ENCODE assay signal across 20 cellular contexts in genomic region chr1:243568793-243569192, GRCh38.
A peak's percentile ranks its signal among the peaks of the same experiment; 100 is the strongest.
DNase-seq lines count a peak whose midpoint lies in the region; ATAC-seq, FAIRE-seq and TF ChIP-seq lines count a peak whose summit lies in the region.
"Had no signal": no experiment of that assay in that cellular context is flagged by ENCODE, and none has a peak within 500 bp of the region (broad histone marks: within the 10 kb centered on the region; RNA-seq: fewer than 3 reads in every experiment).

No MANE protein-coding gene starts in this region.

- no peak for TF ChIP-seq CTCF in AG09319 (IDR thresholded peaks at IDR 0.05; ENCODE audit: low read depth, low read length)
- no peak for TF ChIP-seq CTCF in bronchial epithelial cell (IDR thresholded peaks at IDR 0.05; ENCODE audit: insufficient read depth, low read length, severe bottlenecking)
- TF ChIP-seq CTCF in foreskin fibroblast (IDR thresholded peaks at IDR 0.05; ENCODE audit: low read depth, low read length) = no peak

- FAIRE-seq in bronchial epithelial cell (lab: Jason Lieb, UNC) = no peak
- FAIRE-seq: GM18507 had no signal

- no peak for ATAC-seq in GM19035 (IDR thresholded peaks at IDR 0.05; ENCODE audit: unreplicated experiment)
- ATAC-seq in GM18870 (IDR thresholded peaks at IDR 0.05; ENCODE audit: unreplicated experiment) = no peak
- ATAC-seq: esophagus mucosa; left lung; stimulated activated naive B cell treated with anti-CD40 and anti-IgM and Interleukin-4, amounts not matched to agents 10 μg/mL and 1 μg/mL and 100 μg/mL, for 72 hours had no signal

- DNase-seq in AG09319 (ENCODE audit: extremely low read depth, low read depth) = peak; percentile 22
- DNase-seq in HT1080 (ENCODE audit: low read depth) = peak; percentile 34
- peak; percentile 39 for DNase-seq in bronchial epithelial cell (ENCODE audit: low read depth)
- DNase-seq in foreskin fibroblast = peak; percentile 26 to 45
- DNase-seq in GF-D8 (lab: John Stamatoyannopoulos, UW) = no peak
- DNase-seq in AML-193 (lab: John Stamatoyannopoulos, UW) = no peak
- DNase-seq: activated CD4-positive, alpha-beta T cell treated with anti-CD3 and anti-CD28 coated beads, Interleukin-2, amount 50 U/mL, for 1 hour; activated CD8-positive, alpha-beta memory T cell treated with anti-CD3 and anti-CD28 coated beads, Interleukin-2, amount 50 U/mL, for 48 hours; glutamatergic neuron; left lung; midbrain; NCI-H1436; OCI-M1; stimulated activated CD4-positive, alpha-beta T cell treated with anti-CD3 and anti-CD28 coated beads, Interleukin-1b, Interleukin-23, amount 100 ng/mL, for 48 hours; stimulated activated naive B cell treated with anti-CD40 and anti-IgM and Interleukin-4, amounts not matched to agents 10 μg/mL and 1 μg/mL and 100 μg/mL, for 72 hours; thyroid gland had no signal

- no peaks in the 10 kb centered on the region for H3K36me3 ChIP-seq in bronchial epithelial cell (ENCODE audit: control insufficient read depth, insufficient read depth, low read length)
- H3K36me3 ChIP-seq: left lung, thyroid gland had no signal

- H3K4me3 ChIP-seq in bronchial epithelial cell (ENCODE audit: low read depth, low read length) = no peak overlapping the region
- H3K4me3 ChIP-seq in foreskin fibroblast (ENCODE audit: low read depth in 1 of 2, low read length in 2 of 2) = no peak overlapping the region
- H3K4me3 ChIP-seq: left lung, thyroid gland had no signal

- H3K27me3 ChIP-seq in bronchial epithelial cell (ENCODE audit: control insufficient read depth, insufficient read depth, low read length) = no peaks in the 10 kb centered on the region
- H3K27me3 ChIP-seq: left lung, thyroid gland had no signal

Comparison
In these comparisons a context has a peak if more than half of its experiments do, and no peak if none do; other contexts are left out.
1. DNase-seq: peak in AG09319 (single experiment), HT1080 (single experiment), bronchial epithelial cell (single experiment) and foreskin fibroblast (2 of 2); none in GF-D8 (single experiment) and AML-193 (0 of 2).